ENCODE assay signal across 1 cellular context in genomic region chr1:94417962-94418663, GRCh38.
A peak's percentile ranks its signal among the peaks of the same experiment; 100 is the strongest.
TF ChIP-seq lines count a peak whose summit lies in the region.

Gene ABCD3, plus strand, starts transcription at chr1:94418389. Its CDS starts 90 bp downstream, at chr1:94418479.

TF ChIP-seq in HepG2, 621 proteins besides CTCF, POLR2A, EP300 and RAD21 (continued from another document and continues in another):
- TF ChIP-seq ZHX1 (CRISPR knock-in tag; IDR thresholded peaks at IDR 0.05; ENCODE audit: low read depth) = 0 out of 2 replicates have a peak, but pooled peaks have one; percentile 65
- TF ChIP-seq ZNF567 (CRISPR knock-in tag; IDR thresholded peaks at IDR 0.05; ENCODE audit: borderline replicate concordance) = peak; percentile 36; the same call in 1 of the 2 replicates
- no peak for TF ChIP-seq CBX1 (IDR thresholded peaks at IDR 0.05; ENCODE audit: low read depth)
- TF ChIP-seq ZNF329 (CRISPR knock-in tag; IDR thresholded peaks at IDR 0.05; ENCODE audit: low read depth) = peak; percentile 82
- TF ChIP-seq BRD4 (CRISPR knock-in tag; IDR thresholded peaks at IDR 0.05) = peak; percentile 15; the same call in 1 of the 2 replicates
- no peak for TF ChIP-seq RBM39 (IDR thresholded peaks at IDR 0.05; ENCODE audit: low read depth, low read length, poor library complexity, severe bottlenecking)
- TF ChIP-seq RBAK (CRISPR knock-in tag; IDR thresholded peaks at IDR 0.05) = no peak
- no peak for TF ChIP-seq RFX1 (IDR thresholded peaks at IDR 0.05)
- 0 out of 2 replicates have a peak, but pooled peaks have one; percentile 39 for TF ChIP-seq ZBED4 (CRISPR knock-in tag; IDR thresholded peaks at IDR 0.05; ENCODE audit: borderline replicate concordance)
- peak; percentile 66; the same call in 1 of the 2 replicates for TF ChIP-seq MTA1 (CRISPR knock-in tag; IDR thresholded peaks at IDR 0.05; ENCODE audit: borderline replicate concordance)
- TF ChIP-seq, protein P1, sequence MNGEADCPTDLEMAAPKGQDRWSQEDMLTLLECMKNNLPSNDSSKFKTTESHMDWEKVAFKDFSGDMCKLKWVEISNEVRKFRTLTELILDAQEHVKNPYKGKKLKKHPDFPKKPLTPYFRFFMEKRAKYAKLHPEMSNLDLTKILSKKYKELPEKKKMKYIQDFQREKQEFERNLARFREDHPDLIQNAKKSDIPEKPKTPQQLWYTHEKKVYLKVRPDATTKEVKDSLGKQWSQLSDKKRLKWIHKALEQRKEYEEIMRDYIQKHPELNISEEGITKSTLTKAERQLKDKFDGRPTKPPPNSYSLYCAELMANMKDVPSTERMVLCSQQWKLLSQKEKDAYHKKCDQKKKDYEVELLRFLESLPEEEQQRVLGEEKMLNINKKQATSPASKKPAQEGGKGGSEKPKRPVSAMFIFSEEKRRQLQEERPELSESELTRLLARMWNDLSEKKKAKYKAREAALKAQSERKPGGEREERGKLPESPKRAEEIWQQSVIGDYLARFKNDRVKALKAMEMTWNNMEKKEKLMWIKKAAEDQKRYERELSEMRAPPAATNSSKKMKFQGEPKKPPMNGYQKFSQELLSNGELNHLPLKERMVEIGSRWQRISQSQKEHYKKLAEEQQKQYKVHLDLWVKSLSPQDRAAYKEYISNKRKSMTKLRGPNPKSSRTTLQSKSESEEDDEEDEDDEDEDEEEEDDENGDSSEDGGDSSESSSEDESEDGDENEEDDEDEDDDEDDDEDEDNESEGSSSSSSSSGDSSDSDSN (CRISPR knock-in tag; IDR thresholded peaks at IDR 0.05) = peak; percentile 90
- TF ChIP-seq, protein P2, sequence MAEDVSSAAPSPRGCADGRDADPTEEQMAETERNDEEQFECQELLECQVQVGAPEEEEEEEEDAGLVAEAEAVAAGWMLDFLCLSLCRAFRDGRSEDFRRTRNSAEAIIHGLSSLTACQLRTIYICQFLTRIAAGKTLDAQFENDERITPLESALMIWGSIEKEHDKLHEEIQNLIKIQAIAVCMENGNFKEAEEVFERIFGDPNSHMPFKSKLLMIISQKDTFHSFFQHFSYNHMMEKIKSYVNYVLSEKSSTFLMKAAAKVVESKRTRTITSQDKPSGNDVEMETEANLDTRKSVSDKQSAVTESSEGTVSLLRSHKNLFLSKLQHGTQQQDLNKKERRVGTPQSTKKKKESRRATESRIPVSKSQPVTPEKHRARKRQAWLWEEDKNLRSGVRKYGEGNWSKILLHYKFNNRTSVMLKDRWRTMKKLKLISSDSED (CRISPR knock-in tag; IDR thresholded peaks at IDR 0.05) = no peak
- TF ChIP-seq, protein P3, sequence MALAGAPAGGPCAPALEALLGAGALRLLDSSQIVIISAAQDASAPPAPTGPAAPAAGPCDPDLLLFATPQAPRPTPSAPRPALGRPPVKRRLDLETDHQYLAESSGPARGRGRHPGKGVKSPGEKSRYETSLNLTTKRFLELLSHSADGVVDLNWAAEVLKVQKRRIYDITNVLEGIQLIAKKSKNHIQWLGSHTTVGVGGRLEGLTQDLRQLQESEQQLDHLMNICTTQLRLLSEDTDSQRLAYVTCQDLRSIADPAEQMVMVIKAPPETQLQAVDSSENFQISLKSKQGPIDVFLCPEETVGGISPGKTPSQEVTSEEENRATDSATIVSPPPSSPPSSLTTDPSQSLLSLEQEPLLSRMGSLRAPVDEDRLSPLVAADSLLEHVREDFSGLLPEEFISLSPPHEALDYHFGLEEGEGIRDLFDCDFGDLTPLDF (CRISPR knock-in tag; IDR thresholded peaks at IDR 0.05) = peak; percentile 85
- no peak for TF ChIP-seq SRSF1 (optimal IDR thresholded peaks at IDR 0.05; ENCODE audit: low read depth, low read length)
- peak; percentile 87 for TF ChIP-seq POLR2G (IDR thresholded peaks at IDR 0.05; ENCODE audit: low read depth, low read length)
- TF ChIP-seq GPBP1L1 (CRISPR knock-in tag; IDR thresholded peaks at IDR 0.05) = no peak
- TF ChIP-seq ZNF564 (CRISPR knock-in tag; IDR thresholded peaks at IDR 0.05) = peak; percentile 94
- TF ChIP-seq IKZF1 (IDR thresholded peaks at IDR 0.05) = no peak
- TF ChIP-seq ZNF768 (CRISPR knock-in tag; IDR thresholded peaks at IDR 0.05) = peak; percentile 33; the same call in 1 of the 2 replicates
- TF ChIP-seq PPARG (CRISPR knock-in tag; conservative IDR thresholded peaks at IDR 0.05) = no peak
- peak; percentile 24; the same call in 1 of the 2 replicates for TF ChIP-seq ZNF589 (CRISPR knock-in tag; conservative IDR thresholded peaks at IDR 0.05)
- TF ChIP-seq ZNF614 (CRISPR knock-in tag; IDR thresholded peaks at IDR 0.05; ENCODE audit: borderline replicate concordance) = peak; percentile 76; the same call in 1 of the 2 replicates
- no peak for TF ChIP-seq STAG1 (CRISPR knock-in tag; IDR thresholded peaks at IDR 0.05)
- TF ChIP-seq DBP (CRISPR knock-in tag; IDR thresholded peaks at IDR 0.05; ENCODE audit: not compliant biosample characterization) = no peak
- TF ChIP-seq, protein P4, sequence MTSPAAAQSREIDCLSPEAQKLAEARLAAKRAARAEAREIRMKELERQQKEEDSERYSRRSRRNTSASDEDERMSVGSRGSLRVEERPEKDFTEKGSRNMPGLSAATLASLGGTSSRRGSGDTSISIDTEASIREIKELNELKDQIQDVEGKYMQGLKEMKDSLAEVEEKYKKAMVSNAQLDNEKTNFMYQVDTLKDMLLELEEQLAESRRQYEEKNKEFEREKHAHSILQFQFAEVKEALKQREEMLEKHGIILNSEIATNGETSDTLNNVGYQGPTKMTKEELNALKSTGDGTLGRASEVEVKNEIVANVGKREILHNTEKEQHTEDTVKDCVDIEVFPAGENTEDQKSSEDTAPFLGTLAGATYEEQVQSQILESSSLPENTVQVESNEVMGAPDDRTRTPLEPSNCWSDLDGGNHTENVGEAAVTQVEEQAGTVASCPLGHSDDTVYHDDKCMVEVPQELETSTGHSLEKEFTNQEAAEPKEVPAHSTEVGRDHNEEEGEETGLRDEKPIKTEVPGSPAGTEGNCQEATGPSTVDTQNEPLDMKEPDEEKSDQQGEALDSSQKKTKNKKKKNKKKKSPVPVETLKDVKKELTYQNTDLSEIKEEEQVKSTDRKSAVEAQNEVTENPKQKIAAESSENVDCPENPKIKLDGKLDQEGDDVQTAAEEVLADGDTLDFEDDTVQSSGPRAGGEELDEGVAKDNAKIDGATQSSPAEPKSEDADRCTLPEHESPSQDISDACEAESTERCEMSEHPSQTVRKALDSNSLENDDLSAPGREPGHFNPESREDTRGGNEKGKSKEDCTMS (CRISPR knock-in tag; conservative IDR thresholded peaks at IDR 0.05) = no peak
- no peak for TF ChIP-seq CCAR2 (optimal IDR thresholded peaks at IDR 0.05; ENCODE audit: low read depth, low read length)
- no peak; the same call in 1 of the 2 replicates for TF ChIP-seq ZNF839 (CRISPR knock-in tag; IDR thresholded peaks at IDR 0.05; ENCODE audit: borderline replicate concordance)
- peak; percentile 58; the same call in 1 of the 2 replicates for TF ChIP-seq ZBTB20 (CRISPR knock-in tag; IDR thresholded peaks at IDR 0.05; ENCODE audit: borderline replicate concordance, low read depth)
- TF ChIP-seq SAFB2 (CRISPR knock-in tag; IDR thresholded peaks at IDR 0.05; ENCODE audit: borderline replicate concordance, low read depth) = peak; percentile 89
- peak; percentile 44; the same call in 1 of the 2 replicates for TF ChIP-seq AFF4 (CRISPR knock-in tag; IDR thresholded peaks at IDR 0.05)
- TF ChIP-seq SOX6 (IDR thresholded peaks at IDR 0.05) = no peak
- TF ChIP-seq SOX6 (CRISPR knock-in tag; IDR thresholded peaks at IDR 0.05) = peak; percentile 75
- peak; percentile 39; the same call in 1 of the 2 replicates for TF ChIP-seq ZNF264 (CRISPR knock-in tag; IDR thresholded peaks at IDR 0.05)
- TF ChIP-seq ZMAT3 (CRISPR knock-in tag; conservative IDR thresholded peaks at IDR 0.05) = peak; percentile 80; the same call in 1 of the 2 replicates
- TF ChIP-seq GABPA (IDR thresholded peaks at IDR 0.05; ENCODE audit: low read depth, low read length) = no peak; the same call in 1 of the 2 replicates
- TF ChIP-seq GABPA (CRISPR knock-in tag; IDR thresholded peaks at IDR 0.05; ENCODE audit: low read depth) = peak; percentile 68
- 0 out of 2 replicates have a peak, but pooled peaks have one; percentile 29 for TF ChIP-seq ZNF672 (CRISPR knock-in tag; IDR thresholded peaks at IDR 0.05)
- TF ChIP-seq KLF13 (CRISPR knock-in tag; IDR thresholded peaks at IDR 0.05) = no peak
